ENCODE assay signal across 3 cellular contexts in genomic region chr11:46371262-46371661, GRCh38. TPM values are rescaled to one million over a fixed set of nuclear protein-coding genes. Genes with fewer than 3 reads are reported as not detected.
"Had no signal": no experiment of that assay in that cellular context is flagged by ENCODE, and none has a peak within 500 bp of the region (broad histone marks: within the 10 kb centered on the region; RNA-seq: fewer than 3 reads in every experiment).

No MANE protein-coding gene starts in this region.

RNA-seq across cellular contexts. Expression of gene CHRM4, which starts 20.3 kb away (rescaled TPM):
- total RNA-seq: ureter, vagina had no signal
- polyA plus RNA-seq: stomach had no signal
